ENCODE assay signal across 13 cellular contexts in the genomic region with DNA sequence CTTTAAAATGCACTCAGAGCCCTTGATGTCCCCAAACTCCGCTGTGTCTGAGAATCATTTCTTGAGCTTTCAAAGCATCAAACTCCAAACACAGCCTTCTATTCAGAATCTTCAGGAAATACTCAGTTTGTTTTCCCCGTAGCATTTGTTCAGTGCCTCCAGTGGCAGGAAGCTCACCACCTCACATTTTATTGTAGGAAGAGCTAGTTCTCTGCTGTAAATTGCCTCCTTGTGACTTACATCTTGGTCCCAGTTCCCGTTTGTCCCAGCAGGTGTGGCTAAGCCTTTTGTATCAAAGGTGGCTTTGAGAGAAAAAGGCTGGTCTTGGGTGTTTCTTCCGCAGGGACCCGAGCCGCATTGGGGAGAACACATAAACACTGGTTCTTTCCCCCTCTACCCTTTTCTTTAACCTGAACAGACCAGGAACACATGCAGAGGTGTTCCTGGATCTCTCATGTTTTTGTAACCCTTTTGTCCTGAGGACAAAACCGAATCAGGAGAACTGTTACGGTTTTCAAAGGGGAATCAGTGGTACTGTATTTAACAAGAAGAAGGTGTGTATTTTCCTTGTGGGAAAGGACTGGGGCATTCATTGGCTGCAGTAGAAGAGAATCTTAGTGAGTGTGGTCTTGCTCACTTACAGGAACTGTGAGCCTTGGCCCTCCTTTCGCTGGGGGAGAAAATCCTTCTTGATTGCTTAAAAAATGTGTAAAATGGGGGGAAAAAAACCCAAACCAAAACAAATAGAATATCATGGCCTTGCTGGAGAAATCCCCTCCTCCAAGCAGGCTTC. TPM values are rescaled to one million over a fixed set of nuclear protein-coding genes. Genes with fewer than 3 reads are reported as not detected.
DNase-seq lines count a peak whose midpoint lies in the region; ATAC-seq, FAIRE-seq and TF ChIP-seq lines count a peak whose summit lies in the region.
"Had no signal": no experiment of that assay in that cellular context is flagged by ENCODE, and none has a peak within 500 bp of the region (broad histone marks: within the 10 kb centered on the region; RNA-seq: fewer than 3 reads in every experiment).

No MANE protein-coding gene starts in this region.

- no TSS peak for BruUV-seq in IMR-90 (replicated peaks; lab: Mats Ljungman, UMichigan)

- dilution Hi-C loops in IMR-90 (cut with HindIII; ENCODE audit: low sequenced_read_pairs, unreplicated experiment), result no loop called here

- peak overlapping the region; percentile 97 for H3K4me2 ChIP-seq in IMR-90 (ENCODE audit: low read depth, low read length)

- no peak for TF ChIP-seq RAD21 in IMR-90 (IDR thresholded peaks at IDR 0.05; ENCODE audit: low read length)

- H3K4me3 ChIP-seq in IMR-90 (ENCODE audit: insufficient read depth, low read depth, low read length), result peak overlapping the region; percentile 93
- H3K4me3 ChIP-seq in lung, result peak overlapping the region; percentile 4

- H3K27ac Mint-ChIP-seq in chondrocyte (ENCODE audit: unreplicated experiment) (no peak overlapping the region), type B pancreatic cell (no peak overlapping the region)

- H3K9me3 Mint-ChIP-seq in chondrocyte (ENCODE audit: low read depth) (peaks cover 15% of the 10 kb centered on the region), type B pancreatic cell (peaks cover 6% of the 10 kb centered on the region)

- H3K27me3 ChIP-seq in IMR-90 (ENCODE audit: control insufficient read depth, insufficient read depth, low read length) (no peaks in the 10 kb centered on the region), lung (ENCODE audit: control insufficient read depth, insufficient read depth) (no peaks in the 10 kb centered on the region)

- H3K9me3 ChIP-seq in IMR-90 (ENCODE audit: control insufficient read depth, insufficient read depth, low read length) (0 out of 2 replicates have a peak, but pooled peaks cover 5% of the 10 kb centered on the region), lung (ENCODE audit: control insufficient read depth in 2 of 2, insufficient read depth in 1 of 2, low read length in 1 of 2) (no peaks in the 10 kb centered on the region)

- peak overlapping the region; percentile 70 for H3K14ac ChIP-seq in IMR-90 (replicated peaks; ENCODE audit: low read depth, low read length)

- H3K27ac ChIP-seq in IMR-90 (ENCODE audit: insufficient read depth, low read length) (peak overlapping the region; percentile 57), lung (ENCODE audit: low read depth in 1 of 2, low read length in 1 of 2) (peak overlapping the region in 1 of 2 donors; percentile 62)

- H3K27me3 Mint-ChIP-seq in chondrocyte (ENCODE audit: low read depth), result no peaks in the 10 kb centered on the region
- peaks cover 64% of the 10 kb centered on the region for H3K27me3 Mint-ChIP-seq in type B pancreatic cell

- H3K4ac ChIP-seq in IMR-90 (ENCODE audit: low read depth, low read length), result peak overlapping the region; percentile 53

- H3K4me1 ChIP-seq in IMR-90 (ENCODE audit: control insufficient read depth, insufficient read depth, low read length) (peaks cover 12% of the 10 kb centered on the region), lung (ENCODE audit: control insufficient read depth in 2 of 2, insufficient read depth in 2 of 2, low read length in 2 of 2) (peaks cover 5 to 6% of the 10 kb centered on the region in 2 donors)

- peak overlapping the region; percentile 27; the same call in 1 of the 2 replicates for H3K56ac ChIP-seq in IMR-90 (ENCODE audit: extremely low read depth, insufficient read depth, low read length)

- FAIRE-seq in GM12891 (lab: Jason Lieb, UNC), result no peak
- FAIRE-seq: G401.6, small intestine had no signal

- H2AFZ ChIP-seq in IMR-90 (replicated peaks; ENCODE audit: low read length, poor library complexity), result no peak overlapping the region

- POLR2A ChIA-PET in IMR-90 (lab: Charles Lee; ENCODE audit: unreplicated experiment), result interaction anchor here (1.2 kb wide), 1 partner anchor 25 kb away, joined by 3 read pairs; no protein-coding TSS in a partner anchor

- H2BK120ac ChIP-seq in IMR-90 (ENCODE audit: low read depth, low read length), result peak overlapping the region; percentile 30; the same call in 1 of the 2 replicates

- H4K5ac ChIP-seq in IMR-90 (ENCODE audit: low read depth, low read length), result peak overlapping the region; percentile 46; the same call in 1 of the 2 replicates

- ATAC-seq in IMR-90 (ENCODE audit: low read depth) (no peak), lung (ENCODE audit: insufficient read depth, low FRiP score) (no peak), HG02885 (IDR thresholded peaks at IDR 0.05; ENCODE audit: poor library complexity, unreplicated experiment) (no peak)

- H4K91ac ChIP-seq in IMR-90 (ENCODE audit: insufficient read depth, low read depth, low read length), result peak overlapping the region; percentile 14

- TF ChIP-seq CTCF in IMR-90 (conservative IDR thresholded peaks at IDR 0.05; ENCODE audit: low read depth, low read length) (no peak), chondrocyte (IDR thresholded peaks at IDR 0.05) (no peak), lung (IDR thresholded peaks at IDR 0.05; ENCODE audit: control extremely low read depth, extremely low read depth) (no peak), type B pancreatic cell (conservative IDR thresholded peaks at IDR 0.05) (no peak)

- H2BK20ac ChIP-seq in IMR-90 (ENCODE audit: low read depth, low read length), result no peak overlapping the region

- H3K4me3 Mint-ChIP-seq in chondrocyte (ENCODE audit: unreplicated experiment) (peak overlapping the region; percentile 50), type B pancreatic cell (peak overlapping the region; percentile 56)

- peaks cover 18 to 63% of the 10 kb centered on the region in 2 experiments for H3K79me1 ChIP-seq in IMR-90 (ENCODE audit: low read depth in 1 of 2, low read length in 2 of 2)

- H3K18ac ChIP-seq in IMR-90 (ENCODE audit: low read depth, low read length), result peak overlapping the region; percentile 45; the same call in 1 of the 2 replicates

- intact Hi-C loops in IMR-90 (cut with micrococcal nuclease), result loop anchor here (10.0 kb wide), 2 partner anchors 227 to 437 kb away; partner anchors contain the start of gene RICTOR

- H4K8ac ChIP-seq in IMR-90 (ENCODE audit: low read depth in 2 of 2, low read length in 2 of 2), result peak overlapping the region in 1 of 2 experiments; percentile 90; a peak in 2 of 4 replicates

- in situ Hi-C loops in IMR-90 (cut with MboI; ENCODE audit: low sequenced_read_pairs), result no loop called here

- H3K23ac ChIP-seq in IMR-90 (ENCODE audit: low read depth, low read length), result peak overlapping the region; percentile 19; the same call in 1 of the 2 replicates

- H2AK9ac ChIP-seq in IMR-90 (replicated peaks; ENCODE audit: low read depth, low read length, poor library complexity), result no peak overlapping the region

- H2BK5ac ChIP-seq in IMR-90 (ENCODE audit: low read depth, low read length, poor library complexity, severe bottlenecking), result peak overlapping the region; percentile 2

- peaks cover 23% of the 10 kb centered on the region for H4K20me1 ChIP-seq in IMR-90 (ENCODE audit: insufficient read depth, low read length)

- WGBS in IMR-90 (ENCODE audit: extremely low coverage in 2 of 2, insufficient read length in 1 of 2), 2 experiments, result 53% methylated on average over 2 of the region's 9 CpGs; no CpG with 5 or more reads in 1 of the 2 experiments
- WGBS in lung, 2 donors, result 54 to 65% methylated on average over 9 of the region's 9 CpGs

- DNase-seq in IMR-90, result peak; percentile 32
- DNase-seq in chondrocyte (ENCODE audit: low spot score), result no peak
- no peak for DNase-seq in lung (ENCODE audit: low spot score)
- DNase-seq in type B pancreatic cell (ENCODE audit: extremely low spot score, unreplicated experiment), result no peak
- no peak for DNase-seq in GM12891 (ENCODE audit: insufficient read length, low spot score)
- no peak for DNase-seq in activated CD4-positive, CD25-positive, alpha-beta regulatory T cell (lab: John Stamatoyannopoulos, UW)
- DNase-seq: activated CD4-positive, CD25-positive, alpha-beta regulatory T cell treated with anti-CD3 and anti-CD28 coated beads, Interleukin-2, amount 50 U/mL, for 72 hours; kidney glomerular epithelial cell; NCI-H1694 treated with DMSO at 0.1 percent for 48 hours; OCI-M1; small intestine had no signal

- H3K36me3 ChIP-seq in IMR-90 (ENCODE audit: control insufficient read depth, insufficient read depth, low read length) (peaks cover 18% of the 10 kb centered on the region), lung (ENCODE audit: control insufficient read depth in 2 of 2, insufficient read depth in 2 of 2, low read length in 2 of 2) (peaks cover 0 to 2% of the 10 kb centered on the region in 2 donors)

- peak overlapping the region; percentile 1; the same call in 2 of the 3 replicates for H2BK15ac ChIP-seq in IMR-90 (ENCODE audit: low read depth, low read length)

- peak overlapping the region; percentile 57 for H2AK5ac ChIP-seq in IMR-90 (ENCODE audit: low read depth, low read length)

- peak overlapping the region; percentile 99 for H3K9ac ChIP-seq in IMR-90 (ENCODE audit: low read depth, low read length)

- peaks cover 39% of the 10 kb centered on the region for H3K4me1 Mint-ChIP-seq in chondrocyte (ENCODE audit: low read depth)
- peaks cover 4% of the 10 kb centered on the region for H3K4me1 Mint-ChIP-seq in type B pancreatic cell (ENCODE audit: unreplicated experiment)

- TF ChIP-seq POLR2A in IMR-90 (IDR thresholded peaks at IDR 0.05; ENCODE audit: low read depth, low read length) (peak; percentile 12; the same call in 1 of the 2 replicates), GM12891 (IDR thresholded peaks at IDR 0.05; ENCODE audit: low read depth, low read length) (no peak)

- H3K9me1 ChIP-seq in IMR-90 (ENCODE audit: insufficient read depth, low read length), result peaks cover 2% of the 10 kb centered on the region; the same call in 1 of the 2 replicates

- H3K36me3 Mint-ChIP-seq in chondrocyte (ENCODE audit: low read depth), result peaks cover 12% of the 10 kb centered on the region
- no peaks in the 10 kb centered on the region for H3K36me3 Mint-ChIP-seq in type B pancreatic cell

- CTCF ChIA-PET in IMR-90 (lab: Yijun Ruan, JAX), result interaction anchor here (0.6 to 1.8 kb wide), 5 partner anchors 17 to 406 kb away, joined by 3 to 5 read pairs (median 3); no protein-coding TSS in a partner anchor

TF ChIP-seq in IMR-90, 13 proteins besides CTCF, POLR2A, EP300 and RAD21 (continues in another document):
- TF ChIP-seq CHD1 (IDR thresholded peaks at IDR 0.05; ENCODE audit: low read depth, low read length) (no peak), NFE2L2 (IDR thresholded peaks at IDR 0.05; ENCODE audit: low read depth, low read length) (no peak)

TF ChIP-seq in GM12891, 5 proteins besides CTCF, POLR2A, EP300 and RAD21 (continues in another document):
- TF ChIP-seq SPI1 (IDR thresholded peaks at IDR 0.05; ENCODE audit: low read depth, low read length), result no peak
- TF ChIP-seq POLR2AphosphoS5 (IDR thresholded peaks at IDR 0.05; ENCODE audit: low read depth, low read length), result no peak
- TF ChIP-seq TAF1 (IDR thresholded peaks at IDR 0.05; ENCODE audit: low read depth, low read length), result no peak

RNA-seq across cellular contexts. Expression of gene OSMR, which starts 1.9 kb away (rescaled TPM):
- 38.9 and 41.6 TPM in 2 replicates for total RNA-seq in IMR-90 (2012; rRNA removed)
- 39.6 and 48.7 TPM in 2 replicates for polyA plus RNA-seq in IMR-90 (2012; rRNA removed)
- 22.2 and 23.7 TPM in 2 replicates for polyA plus RNA-seq in IMR-90 (2012; cell fraction: cytosol; rRNA removed)
- polyA plus RNA-seq in IMR-90 (2012; cell fraction: nucleus; rRNA removed; ENCODE audit: low replicate concordance), result 20.0 and 79.2 TPM in 2 replicates
- total RNA-seq in chondrocyte, result 20.8 to 43.0 TPM (median 38.5 TPM) in 3 replicates
- total RNA-seq in lung, result 10 to 100 TPM; 51.7 to 72.8 TPM
- polyA plus RNA-seq in lung, result 10 to 100 TPM; 15.4 to 63.0 TPM
- 1.3 and 1.6 TPM in 2 replicates for total RNA-seq in type B pancreatic cell (ENCODE audit: low replicate concordance)
- polyA plus RNA-seq in GM12891 (2012; ENCODE audit: low read depth, missing spikeins), result 0.17 TPM
